Comparison of ENCODE assay signal across 15 cellular contexts in the genomic region with DNA sequence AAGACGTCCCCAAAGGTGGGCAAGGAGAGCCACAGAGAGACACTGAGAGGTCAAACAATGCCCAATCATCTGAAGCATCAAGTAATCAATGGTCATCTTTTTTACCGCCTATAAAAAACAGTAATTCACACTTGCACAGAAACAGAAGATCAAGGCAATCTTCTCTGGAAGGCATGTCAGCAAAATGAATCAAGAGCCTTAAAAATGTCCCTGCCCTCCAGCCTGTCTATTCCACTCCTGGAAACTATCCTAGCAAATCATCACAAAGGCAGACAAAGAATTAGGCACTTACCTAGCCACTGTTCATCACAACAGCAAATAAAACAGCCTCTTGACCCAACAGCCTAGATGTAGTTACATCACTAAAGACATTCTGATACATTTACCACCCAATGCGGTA. TPM values are rescaled to one million over a fixed set of nuclear protein-coding genes. Genes with fewer than 3 reads are reported as not detected.
DNase-seq lines count a peak whose midpoint lies in the region; ATAC-seq, FAIRE-seq and TF ChIP-seq lines count a peak whose summit lies in the region.
"Had no signal": no experiment of that assay in that cellular context is flagged by ENCODE, and none has a peak within 500 bp of the region (broad histone marks: within the 10 kb centered on the region; RNA-seq: fewer than 3 reads in every experiment).

No MANE protein-coding gene starts in this region.

- H3K36me3 Mint-ChIP-seq in CD4-positive, alpha-beta T cell (ENCODE audit: low read depth) = peaks cover 54% of the 10 kb centered on the region
- peaks cover 19% of the 10 kb centered on the region for H3K36me3 Mint-ChIP-seq in activated naive CD8-positive, alpha-beta T cell
- peaks cover 22% of the 10 kb centered on the region for H3K36me3 Mint-ChIP-seq in nephron progenitor cell (ENCODE audit: low read depth)

- POLR2A ChIA-PET in CD4-positive, alpha-beta T cell (lab: Charles Lee) = no interaction called here

- H3K9me3 ChIP-seq in CD4-positive, alpha-beta T cell (ENCODE audit: control insufficient read depth, low read length) = no peaks in the 10 kb centered on the region
- H3K9me3 ChIP-seq: upper lobe of left lung had no signal

- peak; percentile 63 for FAIRE-seq in GM12891 (lab: Jason Lieb, UNC)
- FAIRE-seq: endothelial cell of umbilical vein had no signal

- H3K27ac Mint-ChIP-seq in CD4-positive, alpha-beta T cell = peak overlapping the region; percentile 91
- peak overlapping the region; percentile 93 for H3K27ac Mint-ChIP-seq in activated naive CD8-positive, alpha-beta T cell
- H3K27ac Mint-ChIP-seq in nephron progenitor cell = peak overlapping the region; percentile 3
- H3K27ac Mint-ChIP-seq: progenitor cell of endocrine pancreas had no signal

- H3K9me3 Mint-ChIP-seq in CD4-positive, alpha-beta T cell = no peaks in the 10 kb centered on the region
- H3K9me3 Mint-ChIP-seq in activated naive CD8-positive, alpha-beta T cell (ENCODE audit: low read depth) = no peaks in the 10 kb centered on the region
- no peaks in the 10 kb centered on the region for H3K9me3 Mint-ChIP-seq in nephron progenitor cell
- H3K9me3 Mint-ChIP-seq: activated naive CD4-positive, alpha-beta T cell treated with anti-CD3 and anti-CD28 coated beads, Interleukin-2, amount 50 U/mL, for 24 hours had no signal

- H3K4me3 Mint-ChIP-seq in CD4-positive, alpha-beta T cell = no peak overlapping the region
- H3K4me3 Mint-ChIP-seq in activated naive CD8-positive, alpha-beta T cell = peak overlapping the region; percentile 58
- no peak overlapping the region for H3K4me3 Mint-ChIP-seq in nephron progenitor cell

- intact Hi-C loops in CD4-positive, alpha-beta T cell (cut with DNase I, micrococcal nuclease) = no loop called here

- no peak for TF ChIP-seq CTCF in CD4-positive, alpha-beta T cell (IDR thresholded peaks at IDR 0.05)
- TF ChIP-seq CTCF in nephron progenitor cell (IDR thresholded peaks at IDR 0.05) = no peak

- no peaks in the 10 kb centered on the region for H3K27me3 ChIP-seq in CD4-positive, alpha-beta T cell (ENCODE audit: control insufficient read depth, insufficient read depth, low read length)
- H3K27me3 ChIP-seq: upper lobe of left lung had no signal

- H3K27ac ChIP-seq in CD4-positive, alpha-beta T cell (ENCODE audit: low read depth, low read length) = no peak overlapping the region

- TF ChIP-seq POLR2A in GM12891 (IDR thresholded peaks at IDR 0.05; ENCODE audit: low read depth, low read length) = no peak

- no peak for ATAC-seq in CD4-positive, alpha-beta T cell (ENCODE audit: poor library complexity)
- ATAC-seq in GM19328 (IDR thresholded peaks at IDR 0.05; ENCODE audit: unreplicated experiment) = no peak

- peaks cover 72% of the 10 kb centered on the region for H3K4me1 Mint-ChIP-seq in CD4-positive, alpha-beta T cell (ENCODE audit: low read depth)
- H3K4me1 Mint-ChIP-seq in activated naive CD8-positive, alpha-beta T cell (ENCODE audit: low read depth) = peaks cover 71% of the 10 kb centered on the region
- peaks cover 78% of the 10 kb centered on the region for H3K4me1 Mint-ChIP-seq in nephron progenitor cell

- CTCF ChIA-PET in CD4-positive, alpha-beta T cell (lab: Charles Lee) = interaction anchor here (3.3 kb wide), 1 partner anchor 23 kb away, joined by 24 read pairs; no protein-coding TSS in a partner anchor

- no peak for DNase-seq in CD4-positive, alpha-beta T cell
- DNase-seq in GM12891 (ENCODE audit: insufficient read length, low spot score) = no peak
- no peak for DNase-seq in nephron progenitor cell
- no peak for DNase-seq in NCI-H2196 treated with DMSO at 0.1 percent for 48 hours (lab: John Stamatoyannopoulos, UW; ENCODE audit: unreplicated experiment)
- no peak for DNase-seq in NOMO-1 treated with dmso at 0.1 percent for 144 hours (lab: John Stamatoyannopoulos, UW; ENCODE audit: unreplicated experiment)
- DNase-seq in NCI-H1092 treated with DMSO at 0.1 percent for 48 hours (lab: John Stamatoyannopoulos, UW) = no peak
- DNase-seq: activated CD4-positive, alpha-beta T cell treated with anti-CD3 and anti-CD28 coated beads, Interleukin-2, amount 50 U/mL, for 48 hours; cerebellar nuclear complex; midbrain; upper lobe of left lung had no signal

- no peaks in the 10 kb centered on the region for H3K27me3 Mint-ChIP-seq in CD4-positive, alpha-beta T cell
- H3K27me3 Mint-ChIP-seq in activated naive CD8-positive, alpha-beta T cell = no peaks in the 10 kb centered on the region
- H3K27me3 Mint-ChIP-seq in nephron progenitor cell (ENCODE audit: low read depth, poor library complexity) = peaks cover 2% of the 10 kb centered on the region
- H3K27me3 Mint-ChIP-seq: activated naive CD4-positive, alpha-beta T cell treated with anti-CD3 and anti-CD28 coated beads, Interleukin-2, amount 50 U/mL, for 24 hours; progenitor cell of endocrine pancreas had no signal

TF ChIP-seq in GM12891, 5 proteins besides CTCF, POLR2A, EP300 and RAD21:
- TF ChIP-seq POLR2AphosphoS5 (IDR thresholded peaks at IDR 0.05; ENCODE audit: low read depth, low read length) (no peak), POU2F2 (IDR thresholded peaks at IDR 0.05; ENCODE audit: low read depth, low read length) (no peak), SPI1 (IDR thresholded peaks at IDR 0.05; ENCODE audit: low read depth, low read length) (no peak), TAF1 (IDR thresholded peaks at IDR 0.05; ENCODE audit: low read depth, low read length) (no peak), PAX5 (IDR thresholded peaks at IDR 0.05; ENCODE audit: insufficient read depth, low read length, severe bottlenecking) (no peak)

RNA-seq across cellular contexts. Expression of gene FAM53B, which starts 48.9 kb away (rescaled TPM):
- 10 to 100 TPM; 32.9 to 33.6 TPM for total RNA-seq in CD4-positive, alpha-beta T cell
- polyA plus RNA-seq in GM12891 (2012; ENCODE audit: low read depth, missing spikeins) = 8.0 TPM

Comparison
In these comparisons a context has a peak if more than half of its experiments do, and no peak if none do; other contexts are left out.
1. H3K27ac Mint-ChIP-seq: peak in every context shown above with its lines; median percentile 93 in activated naive CD8-positive, alpha-beta T cell; 91 in CD4-positive, alpha-beta T cell; 3 in nephron progenitor cell.